17 cellular contexts compared by ENCODE assay signal in the genomic region with DNA sequence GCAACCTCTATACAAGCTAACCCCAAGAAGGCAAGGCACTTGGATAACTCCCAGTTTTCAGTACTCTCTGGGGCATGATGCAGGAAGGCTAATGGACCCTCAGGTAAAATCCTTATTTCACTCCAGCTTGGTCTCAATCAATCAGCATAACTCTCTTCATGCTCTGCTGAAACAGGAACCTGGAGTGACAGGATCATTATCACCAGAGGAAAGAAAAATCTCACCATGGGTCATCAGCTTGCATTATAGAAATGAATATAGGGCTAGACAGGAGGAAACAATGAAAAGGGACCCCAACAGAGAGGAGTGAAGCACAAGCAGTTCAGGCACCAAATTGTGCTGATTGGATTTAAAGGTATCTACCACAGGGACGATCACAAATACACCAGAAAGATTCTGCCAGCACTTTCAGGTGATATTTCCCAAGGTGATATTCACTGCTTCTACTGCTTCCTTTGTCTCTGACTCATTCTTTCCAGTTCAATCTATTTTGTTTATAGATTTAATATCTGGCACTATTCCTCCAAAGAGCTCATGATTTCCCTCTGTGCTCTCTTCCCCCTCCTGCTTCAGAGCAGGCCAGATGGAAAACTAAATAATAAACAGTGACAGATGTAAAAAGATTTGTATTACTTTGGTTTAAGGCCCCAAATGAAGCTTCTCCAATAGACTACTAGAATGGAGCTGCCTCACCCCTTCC. TPM values are rescaled to one million over a fixed set of nuclear protein-coding genes. Genes with fewer than 3 reads are reported as not detected.
DNase-seq lines count a peak whose midpoint lies in the region; ATAC-seq and TF ChIP-seq lines count a peak whose summit lies in the region.
"Had no signal": no experiment of that assay in that cellular context is flagged by ENCODE, and none has a peak within 500 bp of the region (broad histone marks: within the 10 kb centered on the region; RNA-seq: fewer than 3 reads in every experiment).

No MANE protein-coding gene starts in this region.

- H3K4me3 ChIP-seq in spleen = no peak overlapping the region
- H3K4me3 ChIP-seq: HAP-1, lung had no signal

- H3K9me3 Mint-ChIP-seq in brain = peaks cover 0 to 2% (median 0%) of the 10 kb centered on the region in 5 experiments

- ATAC-seq in sciatic nerve = no peak

- no peak for TF ChIP-seq POLR2A in spleen (IDR thresholded peaks at IDR 0.05)

- no peaks in the 10 kb centered on the region for H3K9me3 ChIP-seq in spleen
- H3K9me3 ChIP-seq: BE2C, HAP-1, neutrophil had no signal

- intact Hi-C loops in sciatic nerve (cut with DNase I) = no loop called here
- intact Hi-C loops in spleen (cut with DNase I; ENCODE audit: low total_unique reads) = no loop called here

- no peaks in the 10 kb centered on the region for H3K36me3 Mint-ChIP-seq in brain

- no peaks in the 10 kb centered on the region for H3K27me3 ChIP-seq in spleen (replicated peaks in 1 of 7)
- H3K27me3 ChIP-seq: BE2C, neutrophil had no signal

- H3K4me3 Mint-ChIP-seq in brain = peak overlapping the region in 1 of 5 experiments; percentile 9

- H3K4me1 Mint-ChIP-seq in brain = peaks cover 33% of the 10 kb centered on the region

- 54 to 90% (median 79%) methylated on average over 1 of the region's 1 CpG for WGBS in spleen, 5 donors

- no peak overlapping the region for H3K27ac ChIP-seq in spleen
- H3K27ac ChIP-seq: neutrophil had no signal

- H3K27ac Mint-ChIP-seq in brain = peak overlapping the region; percentile 14 to 93 (median 63)

- TF ChIP-seq CTCF in brain (conservative IDR thresholded peaks at IDR 0.05) (no peak), spleen (IDR thresholded peaks at IDR 0.05 in 8 of 11, conservative IDR thresholded peaks at IDR 0.05 in 3 of 11) (no peak)

- no peaks in the 10 kb centered on the region for H3K4me1 ChIP-seq in spleen
- H3K4me1 ChIP-seq: BE2C, HAP-1 had no signal

- no peaks in the 10 kb centered on the region for H3K27me3 Mint-ChIP-seq in brain

- DNase-seq in ELR (ENCODE audit: low read depth) = peak; percentile 46
- DNase-seq in fibroblast of the conjunctiva (ENCODE audit: low read depth) = peak; percentile 20
- DNase-seq in renal cortical epithelial cell (ENCODE audit: low read depth) = peak; percentile 25
- no peak for DNase-seq in NCI-H524 treated with DMSO at 0.1 percent for 48 hours (lab: John Stamatoyannopoulos, UW)
- DNase-seq in sciatic nerve (ENCODE audit: low spot score) = no peak
- DNase-seq in spleen = no peak
- no peak for DNase-seq in COR-L47 (lab: John Stamatoyannopoulos, UW)
- DNase-seq: activated gamma-delta T cell; BE2C; NCI-H1105 treated with DMSO at 0.1 percent for 48 hours; NCI-H345; OCI-M1; stimulated activated CD4-positive, alpha-beta T cell treated with anti-CD3 and anti-CD28 coated beads, Interleukin-12 subunit alpha, Interleukin-12 subunit beta, amount 100 ng/mL, for 4 hours had no signal

- H3K36me3 ChIP-seq in spleen = no peaks in the 10 kb centered on the region
- H3K36me3 ChIP-seq: BE2C, HAP-1, neutrophil had no signal

RNA-seq across cellular contexts. Expression of a gene that starts 23.0 kb away (rescaled TPM):
- 20.6 TPM for polyA plus RNA-seq in brain (ENCODE audit: insufficient read depth, low read depth, low replicate concordance)
- total RNA-seq in renal cortical epithelial cell = 51.4 and 75.0 TPM in 2 replicates
- total RNA-seq in sciatic nerve = 32.2 TPM
- 10 to 100 TPM; 16.3 to 36.8 (median 26.4) TPM for total RNA-seq in spleen
- polyA plus RNA-seq in spleen = 10 to 100 TPM; 18.9 to 21.7 (median 21.6) TPM

RNA-seq across cellular contexts. Expression of a gene that starts 57.5 kb away (rescaled TPM):
- polyA plus RNA-seq in brain (ENCODE audit: insufficient read depth, low read depth, low replicate concordance) (32.7 TPM), spleen (10 to 100 TPM in 2 of 3 donors, 1 to 10 TPM in 1; 9.7 to 21.9 (median 12.1) TPM)
- total RNA-seq in renal cortical epithelial cell (33.0 and 99.5 TPM in 2 replicates), sciatic nerve (162 TPM), spleen (100 to 1,000 TPM in 6 of 7 donors, 10 to 100 TPM in 1; 86.2 to 159 (median 126) TPM)

Comparison
In these comparisons a context has a peak if more than half of its experiments do, and no peak if none do; other contexts are left out.
1. DNase-seq: peak in ELR (single experiment), fibroblast of the conjunctiva (single experiment) and renal cortical epithelial cell (single experiment); none in NCI-H524 treated with DMSO at 0.1 percent for 48 hours (single experiment), sciatic nerve (single experiment), spleen (single experiment) and COR-L47 (single experiment).